Comparison of ENCODE assay signal across 9 cellular contexts in genomic region chr6:31861919-31862343, GRCh38. TPM values are rescaled to one million over a fixed set of nuclear protein-coding genes. Genes with fewer than 3 reads are reported as not detected.
A peak's percentile ranks its signal among the peaks of the same experiment; 100 is the strongest.
DNase-seq lines count a peak whose midpoint lies in the region; ATAC-seq and TF ChIP-seq lines count a peak whose summit lies in the region.
"Had no signal": no experiment of that assay in that cellular context is flagged by ENCODE, and none has a peak within 500 bp of the region (broad histone marks: within the 10 kb centered on the region; RNA-seq: fewer than 3 reads in every experiment).

No MANE protein-coding gene starts in this region.

- H3K4me1 Mint-ChIP-seq in osteocyte (ENCODE audit: unreplicated experiment): peaks cover 19% of the 10 kb centered on the region

- H3K27ac ChIP-seq in Panc1 (ENCODE audit: low read length) (peak overlapping the region; percentile 82), esophagus (ENCODE audit: low read depth in 2 of 2, low read length in 1 of 2) (peak overlapping the region in 1 of 2 donors; percentile 90)

- DNase-seq in COLO668 (lab: John Stamatoyannopoulos, UW; ENCODE audit: unreplicated experiment): peak; percentile 14
- DNase-seq in Panc1 (ENCODE audit: low read depth, low spot score): no peak
- DNase-seq in osteocyte (ENCODE audit: extremely low spot score, unreplicated experiment): no peak
- DNase-seq in DMS114 treated with DMSO at 0.1 percent for 48 hours (lab: John Stamatoyannopoulos, UW; ENCODE audit: unreplicated experiment): no peak
- DNase-seq in retina: no peak
- DNase-seq: stimulated activated CD4-positive, alpha-beta T cell treated with anti-CD3 and anti-CD28 coated beads, Interleukin-4, amount 100 ng/mL, for 24 hours had no signal

- no peaks in the 10 kb centered on the region for H3K9me3 ChIP-seq in Panc1 (ENCODE audit: control insufficient read depth, insufficient read depth, low read depth, low read length)
- H3K9me3 ChIP-seq in esophagus (ENCODE audit: control insufficient read depth in 2 of 2, insufficient read depth in 1 of 2, low read depth in 1 of 2, low read length in 1 of 2): no peaks in the 10 kb centered on the region

- 32 to 42% methylated on average over 17 of the region's 17 CpGs for WGBS in esophagus, 2 donors

- CTCF ChIA-PET in Panc1 (lab: Charles Lee): no interaction called here

- H3K27ac Mint-ChIP-seq in osteocyte (ENCODE audit: unreplicated experiment): peak overlapping the region; percentile 97

- TF ChIP-seq CTCF in Panc1 (IDR thresholded peaks at IDR 0.05) (no peak), osteocyte (IDR thresholded peaks at IDR 0.05) (no peak)

- H3K9me3 Mint-ChIP-seq in osteocyte (ENCODE audit: unreplicated experiment): no peaks in the 10 kb centered on the region

- POLR2A ChIA-PET in Panc1 (lab: Charles Lee): no interaction called here

- BruUV-seq in Panc1 (replicated peaks; lab: Mats Ljungman, UMichigan): no TSS peak

- ATAC-seq in Panc1 (no peak), HG02840 (IDR thresholded peaks at IDR 0.05; ENCODE audit: low FRiP score, unreplicated experiment) (no peak), HG02571 (IDR thresholded peaks at IDR 0.05; ENCODE audit: unreplicated experiment) (no peak)

- H3K27me3 Mint-ChIP-seq in osteocyte (ENCODE audit: unreplicated experiment): no peaks in the 10 kb centered on the region

- H3K27me3 ChIP-seq in Panc1 (ENCODE audit: control insufficient read depth, insufficient read depth, low read length): no peaks in the 10 kb centered on the region
- no peaks in the 10 kb centered on the region for H3K27me3 ChIP-seq in esophagus (ENCODE audit: control insufficient read depth in 1 of 2, insufficient read depth in 2 of 2, low read length in 2 of 2)

- intact Hi-C loops in Panc1 (cut with micrococcal nuclease; ENCODE audit: unreplicated experiment): no loop called here

- peak overlapping the region; percentile 97 for H3K4me3 Mint-ChIP-seq in osteocyte (ENCODE audit: unreplicated experiment)

- H3K36me3 ChIP-seq in Panc1 (ENCODE audit: control insufficient read depth, insufficient read depth, low read length): no peaks in the 10 kb centered on the region; the same call in 1 of the 2 replicates
- H3K36me3 ChIP-seq in esophagus (ENCODE audit: control insufficient read depth in 2 of 2, insufficient read depth in 2 of 2, low read length in 1 of 2): peaks cover 0 to 14% of the 10 kb centered on the region in 2 donors

- H3K36me3 Mint-ChIP-seq in osteocyte (ENCODE audit: unreplicated experiment): peaks cover 28% of the 10 kb centered on the region

- in situ Hi-C loops in Panc1 (cut with HindIII; ENCODE audit: low pct_unique_long_range_greater_than_20kb, low sequenced_read_pairs): no loop called here

- peaks cover 26% of the 10 kb centered on the region for H3K4me1 ChIP-seq in Panc1 (ENCODE audit: control insufficient read depth, insufficient read depth, low read length)
- H3K4me1 ChIP-seq in esophagus (ENCODE audit: control insufficient read depth in 2 of 2, insufficient read depth in 2 of 2, low read length in 1 of 2): peaks cover 0 to 8% of the 10 kb centered on the region in 2 donors

- H3K4me3 ChIP-seq in Panc1 (ENCODE audit: low read depth in 2 of 2, low read length in 2 of 2) (peak overlapping the region; percentile 62 to 65), esophagus (ENCODE audit: low read depth in 1 of 2, low read length in 2 of 2) (peak overlapping the region; percentile 78 to 81)

RNA-seq across cellular contexts. Expression of gene NEU1, which starts 0.7 kb away (rescaled TPM):
- total RNA-seq in Panc1 (2021; ENCODE audit: unreplicated experiment) (111 TPM), osteocyte (74.8 and 83.6 TPM in 2 replicates)
- 103 TPM for polyA plus RNA-seq in Panc1 (2012; ENCODE audit: insufficient read length)
- polyA plus RNA-seq in esophagus: 10 to 100 TPM; 13.6 to 14.6 TPM

RNA-seq across cellular contexts. Expression of gene SLC44A4, which starts 16.9 kb away (rescaled TPM):
- total RNA-seq in Panc1 (2021; ENCODE audit: unreplicated experiment): 2.7 TPM
- 2.6 TPM for polyA plus RNA-seq in Panc1 (2012; ENCODE audit: insufficient read length)
- under 1 TPM; 0.19 to 0.33 TPM for polyA plus RNA-seq in esophagus
- total RNA-seq in osteocyte: not detected in 2 replicates

RNA-seq across cellular contexts. Expression of gene HSPA1B, which starts 34.4 kb away (rescaled TPM):
- total RNA-seq in Panc1 (2021; ENCODE audit: unreplicated experiment) (147 TPM), osteocyte (65.5 and 65.8 TPM in 2 replicates)
- polyA plus RNA-seq in Panc1 (2012; ENCODE audit: insufficient read length): 235 TPM
- polyA plus RNA-seq in esophagus: 100 to 1,000 TPM in 1 of 2 donors, 10 to 100 TPM in 1; 26.9 to 103 TPM

RNA-seq across cellular contexts. Expression of gene EHMT2, which starts 35.6 kb away (rescaled TPM):
- total RNA-seq in Panc1 (2021; ENCODE audit: unreplicated experiment) (60.4 TPM), osteocyte (62.4 and 66.7 TPM in 2 replicates)
- polyA plus RNA-seq in Panc1 (2012; ENCODE audit: insufficient read length): 91.0 TPM
- polyA plus RNA-seq in esophagus: 10 to 100 TPM; 27.2 to 39.6 TPM

RNA-seq across cellular contexts. Expression of gene ZBTB12, which starts 40.0 kb away (rescaled TPM):
- 9.4 TPM for total RNA-seq in Panc1 (2021; ENCODE audit: unreplicated experiment)
- 13.8 TPM for polyA plus RNA-seq in Panc1 (2012; ENCODE audit: insufficient read length)
- 1 to 10 TPM; 2.4 to 3.6 TPM for polyA plus RNA-seq in esophagus
- 8.3 and 8.8 TPM in 2 replicates for total RNA-seq in osteocyte
